In genomic region chr4:41145571-41146078, GRCh38 we compare ENCODE assay signal across 11 cellular contexts.
A peak's percentile ranks its signal among the peaks of the same experiment; 100 is the strongest.
DNase-seq lines count a peak whose midpoint lies in the region; ATAC-seq, FAIRE-seq and TF ChIP-seq lines count a peak whose summit lies in the region.
"Had no signal": no experiment of that assay in that cellular context is flagged by ENCODE, and none has a peak within 500 bp of the region (broad histone marks: within the 10 kb centered on the region; RNA-seq: fewer than 3 reads in every experiment).

No MANE protein-coding gene starts in this region.

- WGBS in lower leg skin, 2 donors: 62 to 65% methylated on average over 3 of the region's 3 CpGs

- TF ChIP-seq CTCF in fibroblast of mammary gland (conservative IDR thresholded peaks at IDR 0.05; ENCODE audit: control insufficient read depth, insufficient read depth, low read depth, low read length) (no peak), lower leg skin (IDR thresholded peaks at IDR 0.05) (no peak)

- DNase-seq in NCI-H526 (lab: John Stamatoyannopoulos, UW) (peak; percentile 92 to 93), fibroblast of mammary gland (ENCODE audit: low read depth) (peak; percentile 71), retina (peak; percentile 30), lower leg skin (ENCODE audit: low spot score in 2 of 2) (no peak), GM12892 (ENCODE audit: insufficient read length) (no peak)
- DNase-seq: activated CD8-positive, alpha-beta memory T cell treated with anti-CD3 and anti-CD28 coated beads, Interleukin-2, amount 50 U/mL, for 48 hours; Peyer's patch had no signal

- TF ChIP-seq POLR2A in lower leg skin (IDR thresholded peaks at IDR 0.05) (no peak), GM12892 (IDR thresholded peaks at IDR 0.05; ENCODE audit: low read depth, low read length) (no peak)

- no peaks in the 10 kb centered on the region for H3K36me3 Mint-ChIP-seq in stimulated activated memory B cell treated with anti-CD40 and anti-IgM and Interleukin-4, amounts not matched to agents 10 μg/mL and 1 μg/mL and 100 μg/mL, for 72 hours
- H3K36me3 Mint-ChIP-seq: stimulated activated effector memory CD8-positive, alpha-beta T cell treated with anti-CD3 and anti-CD28 coated beads, Interleukin-12 subunit alpha, Interleukin-12 subunit beta, amount 100 ng/mL, for 72 hours had no signal

- peak; percentile 73 for ATAC-seq in GM18867 (IDR thresholded peaks at IDR 0.05; ENCODE audit: unreplicated experiment)
- ATAC-seq in HG02571 (IDR thresholded peaks at IDR 0.05; ENCODE audit: unreplicated experiment): no peak
- no peak for ATAC-seq in stimulated activated memory B cell treated with anti-CD40 and anti-IgM and Interleukin-4, amounts not matched to agents 10 μg/mL and 1 μg/mL and 100 μg/mL, for 72 hours
- ATAC-seq: stimulated activated effector memory CD8-positive, alpha-beta T cell treated with anti-CD3 and anti-CD28 coated beads, Interleukin-12 subunit alpha, Interleukin-12 subunit beta, amount 100 ng/mL, for 72 hours had no signal

- H3K27ac Mint-ChIP-seq in stimulated activated memory B cell treated with anti-CD40 and anti-IgM and Interleukin-4, amounts not matched to agents 10 μg/mL and 1 μg/mL and 100 μg/mL, for 72 hours: no peak overlapping the region
- H3K27ac Mint-ChIP-seq: stimulated activated effector memory CD8-positive, alpha-beta T cell treated with anti-CD3 and anti-CD28 coated beads, Interleukin-12 subunit alpha, Interleukin-12 subunit beta, amount 100 ng/mL, for 72 hours had no signal

- no peak overlapping the region for H3K4me3 Mint-ChIP-seq in stimulated activated memory B cell treated with anti-CD40 and anti-IgM and Interleukin-4, amounts not matched to agents 10 μg/mL and 1 μg/mL and 100 μg/mL, for 72 hours
- H3K4me3 Mint-ChIP-seq: stimulated activated effector memory CD8-positive, alpha-beta T cell treated with anti-CD3 and anti-CD28 coated beads, Interleukin-12 subunit alpha, Interleukin-12 subunit beta, amount 100 ng/mL, for 72 hours had no signal

- peaks cover 6% of the 10 kb centered on the region for H3K9me3 Mint-ChIP-seq in stimulated activated memory B cell treated with anti-CD40 and anti-IgM and Interleukin-4, amounts not matched to agents 10 μg/mL and 1 μg/mL and 100 μg/mL, for 72 hours
- H3K9me3 Mint-ChIP-seq: stimulated activated effector memory CD8-positive, alpha-beta T cell treated with anti-CD3 and anti-CD28 coated beads, Interleukin-12 subunit alpha, Interleukin-12 subunit beta, amount 100 ng/mL, for 72 hours had no signal

- H3K4me1 Mint-ChIP-seq in stimulated activated memory B cell treated with anti-CD40 and anti-IgM and Interleukin-4, amounts not matched to agents 10 μg/mL and 1 μg/mL and 100 μg/mL, for 72 hours: no peaks in the 10 kb centered on the region
- H3K4me1 Mint-ChIP-seq: stimulated activated effector memory CD8-positive, alpha-beta T cell treated with anti-CD3 and anti-CD28 coated beads, Interleukin-12 subunit alpha, Interleukin-12 subunit beta, amount 100 ng/mL, for 72 hours had no signal

- H3K27me3 Mint-ChIP-seq in stimulated activated memory B cell treated with anti-CD40 and anti-IgM and Interleukin-4, amounts not matched to agents 10 μg/mL and 1 μg/mL and 100 μg/mL, for 72 hours: no peaks in the 10 kb centered on the region

- no peak for FAIRE-seq in GM12892 (lab: Jason Lieb, UNC)

- H3K4me3 ChIP-seq in fibroblast of mammary gland (ENCODE audit: control insufficient read depth, low read depth, low read length) (no peak overlapping the region), lower leg skin (ENCODE audit: low read depth, poor library complexity, severe bottlenecking) (no peak overlapping the region)
- H3K4me3 ChIP-seq: Peyer's patch had no signal

- intact Hi-C loops in lower leg skin (cut with DNase I; ENCODE audit: low total_unique reads): no loop called here

Comparison
In these comparisons a context has a peak if more than half of its experiments do, and no peak if none do; other contexts are left out.
1. DNase-seq: peak in NCI-H526 (2 of 2), fibroblast of mammary gland (single experiment) and retina (single experiment); none in lower leg skin (0 of 2) and GM12892 (single experiment).